14 cellular contexts compared by ENCODE assay signal in genomic region chr21:41802684-41803083, GRCh38. TPM values are rescaled to one million over a fixed set of nuclear protein-coding genes. Genes with fewer than 3 reads are reported as not detected.
DNase-seq lines count a peak whose midpoint lies in the region; ATAC-seq and TF ChIP-seq lines count a peak whose summit lies in the region.
"Had no signal": no experiment of that assay in that cellular context is flagged by ENCODE, and none has a peak within 500 bp of the region (broad histone marks: within the 10 kb centered on the region; RNA-seq: fewer than 3 reads in every experiment).

No MANE protein-coding gene starts in this region.

- no peak overlapping the region for H3K56ac ChIP-seq in IMR-90 (ENCODE audit: extremely low read depth, insufficient read depth, low read length)

- peaks cover 8% of the 10 kb centered on the region for H3K4me1 Mint-ChIP-seq in glutamatergic neuron (ENCODE audit: low read depth, unreplicated experiment)
- H3K4me1 Mint-ChIP-seq: endodermal cell had no signal

- H3K27me3 Mint-ChIP-seq in glutamatergic neuron (ENCODE audit: unreplicated experiment): no peaks in the 10 kb centered on the region

- H2BK15ac ChIP-seq in IMR-90 (ENCODE audit: low read depth, low read length): no peak overlapping the region

- peaks cover 2% of the 10 kb centered on the region for H3K9me3 Mint-ChIP-seq in glutamatergic neuron (ENCODE audit: unreplicated experiment)
- H3K9me3 Mint-ChIP-seq: endodermal cell had no signal

- no peak overlapping the region for H3K4me3 ChIP-seq in IMR-90 (ENCODE audit: insufficient read depth, low read depth, low read length)
- H3K4me3 ChIP-seq in colonic mucosa: no peak overlapping the region
- H3K4me3 ChIP-seq in left lung: no peak overlapping the region
- H3K4me3 ChIP-seq in thyroid gland (replicated peaks in 1 of 3): no peak overlapping the region

- no peak overlapping the region for H3K9ac ChIP-seq in IMR-90 (ENCODE audit: low read depth, low read length)
- H3K9ac ChIP-seq in colonic mucosa (ENCODE audit: low read depth in 2 of 2, low read length in 2 of 2): no peak overlapping the region

- no peak overlapping the region for H3K18ac ChIP-seq in IMR-90 (ENCODE audit: low read depth, low read length)

- H2AK9ac ChIP-seq in IMR-90 (replicated peaks; ENCODE audit: low read depth, low read length, poor library complexity): no peak overlapping the region

- H3K27ac ChIP-seq in IMR-90 (ENCODE audit: insufficient read depth, low read length) (no peak overlapping the region), colonic mucosa (no peak overlapping the region), left lung (no peak overlapping the region), thyroid gland (no peak overlapping the region)

- CTCF ChIA-PET in IMR-90 (lab: Yijun Ruan, JAX): no interaction called here

- H3K4me3 Mint-ChIP-seq in glutamatergic neuron (ENCODE audit: unreplicated experiment): no peak overlapping the region
- H3K4me3 Mint-ChIP-seq: endodermal cell had no signal

- H2AFZ ChIP-seq in IMR-90 (replicated peaks; ENCODE audit: low read length, poor library complexity): peak overlapping the region; percentile 3

- H3K9me1 ChIP-seq in IMR-90 (ENCODE audit: insufficient read depth, low read length): peaks cover 2% of the 10 kb centered on the region; the same call in 1 of the 2 replicates

- no peak overlapping the region for H2BK5ac ChIP-seq in IMR-90 (ENCODE audit: low read depth, low read length, poor library complexity, severe bottlenecking)

- dilution Hi-C loops in IMR-90 (cut with HindIII; ENCODE audit: low sequenced_read_pairs, unreplicated experiment): no loop called here

- BruUV-seq in IMR-90 (replicated peaks; lab: Mats Ljungman, UMichigan): no TSS peak

- no peaks in the 10 kb centered on the region for H3K9me3 ChIP-seq in IMR-90 (ENCODE audit: control insufficient read depth, insufficient read depth, low read length)
- H3K9me3 ChIP-seq in colonic mucosa: no peaks in the 10 kb centered on the region
- H3K9me3 ChIP-seq in left lung: no peaks in the 10 kb centered on the region
- H3K9me3 ChIP-seq in thyroid gland: no peaks in the 10 kb centered on the region

- no peak overlapping the region for H3K4ac ChIP-seq in IMR-90 (ENCODE audit: low read depth, low read length)

- no peak overlapping the region for H3K4me2 ChIP-seq in IMR-90 (ENCODE audit: low read depth, low read length)

- no peak for TF ChIP-seq CTCF in IMR-90 (conservative IDR thresholded peaks at IDR 0.05; ENCODE audit: low read depth, low read length)
- no peak for TF ChIP-seq CTCF in colonic mucosa (IDR thresholded peaks at IDR 0.05)
- no peak for TF ChIP-seq CTCF in left lung (IDR thresholded peaks at IDR 0.05)
- TF ChIP-seq CTCF in thyroid gland (IDR thresholded peaks at IDR 0.05): no peak
- TF ChIP-seq CTCF in glutamatergic neuron (IDR thresholded peaks at IDR 0.05; ENCODE audit: partially characterized antibody, unreplicated experiment): no peak

- in situ Hi-C loops in IMR-90 (cut with MboI; ENCODE audit: low sequenced_read_pairs): no loop called here

- H3K4me1 ChIP-seq in IMR-90 (ENCODE audit: control insufficient read depth, insufficient read depth, low read length): no peaks in the 10 kb centered on the region
- no peaks in the 10 kb centered on the region for H3K4me1 ChIP-seq in colonic mucosa
- no peaks in the 10 kb centered on the region for H3K4me1 ChIP-seq in left lung
- no peaks in the 10 kb centered on the region for H3K4me1 ChIP-seq in thyroid gland

- H3K27ac Mint-ChIP-seq in glutamatergic neuron (ENCODE audit: unreplicated experiment): no peak overlapping the region
- H3K27ac Mint-ChIP-seq: endodermal cell had no signal

- no peak overlapping the region for H2BK20ac ChIP-seq in IMR-90 (ENCODE audit: low read depth, low read length)

- peaks cover 0 to 7% of the 10 kb centered on the region in 2 experiments; a peak in 1 of 4 replicates for H3K79me1 ChIP-seq in IMR-90 (ENCODE audit: low read depth in 1 of 2, low read length in 2 of 2)

- H2AK5ac ChIP-seq in IMR-90 (ENCODE audit: low read depth, low read length): no peak overlapping the region

- no peak for ATAC-seq in IMR-90 (ENCODE audit: low read depth)
- peak; percentile 37 for ATAC-seq in left lung

- no peak overlapping the region for H3K14ac ChIP-seq in IMR-90 (replicated peaks; ENCODE audit: low read depth, low read length)

- H3K27me3 ChIP-seq in IMR-90 (ENCODE audit: control insufficient read depth, insufficient read depth, low read length) (no peaks in the 10 kb centered on the region), colonic mucosa (no peaks in the 10 kb centered on the region), left lung (no peaks in the 10 kb centered on the region), thyroid gland (no peaks in the 10 kb centered on the region)

- H3K36me3 ChIP-seq in IMR-90 (ENCODE audit: control insufficient read depth, insufficient read depth, low read length): peaks cover 24% of the 10 kb centered on the region
- H3K36me3 ChIP-seq in colonic mucosa: no peaks in the 10 kb centered on the region
- peaks cover 0 to 52% of the 10 kb centered on the region in 2 donors for H3K36me3 ChIP-seq in left lung
- peaks cover 0 to 3% of the 10 kb centered on the region in 2 donors for H3K36me3 ChIP-seq in thyroid gland

- POLR2A ChIA-PET in IMR-90 (lab: Charles Lee; ENCODE audit: unreplicated experiment): no interaction called here

- H4K8ac ChIP-seq in IMR-90 (ENCODE audit: low read depth in 2 of 2, low read length in 2 of 2): no peak overlapping the region

- no peak overlapping the region for H4K91ac ChIP-seq in IMR-90 (ENCODE audit: insufficient read depth, low read depth, low read length)

- intact Hi-C loops in IMR-90 (cut with micrococcal nuclease): no loop called here
- intact Hi-C loops in colonic mucosa (cut with DNase I): no loop called here
- intact Hi-C loops in left lung (cut with DNase I): no loop called here
- intact Hi-C loops in thyroid gland (cut with DNase I): no loop called here

- no peak for DNase-seq in IMR-90
- DNase-seq in colonic mucosa: peak; percentile 39
- DNase-seq in left lung: no peak
- peak; percentile 31 to 62 for DNase-seq in thyroid gland
- no peak for DNase-seq in NK-92 (lab: John Stamatoyannopoulos, UW; ENCODE audit: unreplicated experiment)
- DNase-seq in glutamatergic neuron: no peak
- DNase-seq in MV-4-11 (lab: John Stamatoyannopoulos, UW): no peak
- DNase-seq: activated CD4-positive, alpha-beta T cell treated with anti-CD3 and anti-CD28 coated beads, Interleukin-2, amount 50 U/mL, for 48 hours; activated naive CD4-positive, alpha-beta T cell treated with anti-CD3 and anti-CD28 coated beads, Interleukin-2, amount 50 U/mL, for 16 hours; endodermal cell; H7; NCI-H524 treated with DMSO at 0.1 percent for 48 hours had no signal

- WGBS in IMR-90 (ENCODE audit: extremely low coverage in 2 of 2, insufficient read length in 1 of 2), 2 experiments: 68% methylated on average over 16 of the region's 19 CpGs; no CpG with 5 or more reads in 1 of the 2 experiments
- WGBS in thyroid gland, 2 donors: 79 to 81% methylated on average over 19 of the region's 19 CpGs

- TF ChIP-seq POLR2A in IMR-90 (IDR thresholded peaks at IDR 0.05; ENCODE audit: low read depth, low read length): no peak
- no peak for TF ChIP-seq POLR2A in thyroid gland (IDR thresholded peaks at IDR 0.05)

- H3K36me3 Mint-ChIP-seq in glutamatergic neuron (ENCODE audit: unreplicated experiment): peaks cover 7% of the 10 kb centered on the region

- H2BK120ac ChIP-seq in IMR-90 (ENCODE audit: low read depth, low read length): no peak overlapping the region

- H4K20me1 ChIP-seq in IMR-90 (ENCODE audit: insufficient read depth, low read length): no peaks in the 10 kb centered on the region

- H4K5ac ChIP-seq in IMR-90 (ENCODE audit: low read depth, low read length): no peak overlapping the region

- TF ChIP-seq RAD21 in IMR-90 (IDR thresholded peaks at IDR 0.05; ENCODE audit: low read length): no peak

- no peak overlapping the region for H3K23ac ChIP-seq in IMR-90 (ENCODE audit: low read depth, low read length)

TF ChIP-seq in IMR-90, 13 proteins besides CTCF, POLR2A, EP300 and RAD21:
- TF ChIP-seq RCOR1 (IDR thresholded peaks at IDR 0.05; ENCODE audit: insufficient replicate concordance, low read length) (no peak), MXI1 (IDR thresholded peaks at IDR 0.05; ENCODE audit: borderline replicate concordance, low read depth, low read length) (no peak), RFX5 (IDR thresholded peaks at IDR 0.05; ENCODE audit: low read depth, low read length) (no peak), MAFK (IDR thresholded peaks at IDR 0.05; ENCODE audit: low read depth, low read length) (no peak), ELK1 (IDR thresholded peaks at IDR 0.05; ENCODE audit: borderline replicate concordance, low read depth, low read length) (no peak), BHLHE40 (IDR thresholded peaks at IDR 0.05; ENCODE audit: low read depth, low read length) (no peak)

RNA-seq across cellular contexts. Expression of gene RIPK4, which starts 35.8 kb away (rescaled TPM):
- under 0.01 TPM in 2 replicates for total RNA-seq in IMR-90 (2012; rRNA removed)
- 0.03 TPM in 1 of 2 replicates, not detected in the other for polyA plus RNA-seq in IMR-90 (2012; rRNA removed)
- polyA plus RNA-seq in IMR-90 (2012; cell fraction: cytosol; rRNA removed): 0.02 TPM in 2 replicates
- polyA plus RNA-seq in IMR-90 (2012; cell fraction: nucleus; rRNA removed; ENCODE audit: low replicate concordance): 0.16 TPM in 2 replicates
- total RNA-seq in colonic mucosa: 10 to 100 TPM; 10.1 to 10.5 TPM
- total RNA-seq in left lung: 10 to 100 TPM in 1 of 2 donors, 1 to 10 TPM in 1; 5.8 to 10.5 TPM
- 10 to 100 TPM; 15.3 to 24.7 (median 22.6) TPM for total RNA-seq in thyroid gland
- 2.9 TPM for total RNA-seq in glutamatergic neuron (ENCODE audit: unreplicated experiment)
- total RNA-seq: LHCN-M2, pulmonary artery endothelial cell had no signal

Comparison
In these comparisons a context has a peak if more than half of its experiments do, and no peak if none do; other contexts are left out.
1. DNase-seq: peak in colonic mucosa (single experiment) and thyroid gland (2 of 2); none in IMR-90 (single experiment), left lung (0 of 2), NK-92 (single experiment), glutamatergic neuron (single experiment) and MV-4-11 (single experiment).